2 cellular contexts compared by ENCODE assay signal in the genomic region with DNA sequence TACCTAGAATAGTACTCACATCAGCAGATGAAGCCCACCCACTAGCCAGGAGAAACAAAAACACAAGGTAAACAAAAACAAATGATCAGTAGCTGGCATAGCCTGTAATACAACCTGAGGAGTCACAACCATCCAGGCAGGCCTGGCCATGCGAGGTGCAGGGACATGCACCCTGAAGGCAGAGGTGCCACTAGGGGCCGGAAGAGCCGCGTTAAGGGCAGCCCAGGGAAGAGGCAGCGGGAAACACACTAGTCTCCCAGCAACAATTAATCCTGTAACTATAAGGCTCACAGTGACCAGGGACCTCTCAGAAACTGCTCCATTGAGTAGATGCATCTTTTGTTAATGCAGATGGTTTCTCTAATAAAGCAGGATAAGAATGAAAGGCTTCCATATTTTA.
TF ChIP-seq lines count a peak whose summit lies in the region.

No MANE protein-coding gene starts in this region.

TF ChIP-seq in WTC11, 78 proteins besides CTCF, POLR2A, EP300 and RAD21 (continued from another document):
- TF ChIP-seq NFATC4 (CRISPR knock-in tag; IDR thresholded peaks at IDR 0.05) = 0 out of 2 replicates have a peak, but pooled peaks have one; percentile 38
- TF ChIP-seq, protein P1, sequence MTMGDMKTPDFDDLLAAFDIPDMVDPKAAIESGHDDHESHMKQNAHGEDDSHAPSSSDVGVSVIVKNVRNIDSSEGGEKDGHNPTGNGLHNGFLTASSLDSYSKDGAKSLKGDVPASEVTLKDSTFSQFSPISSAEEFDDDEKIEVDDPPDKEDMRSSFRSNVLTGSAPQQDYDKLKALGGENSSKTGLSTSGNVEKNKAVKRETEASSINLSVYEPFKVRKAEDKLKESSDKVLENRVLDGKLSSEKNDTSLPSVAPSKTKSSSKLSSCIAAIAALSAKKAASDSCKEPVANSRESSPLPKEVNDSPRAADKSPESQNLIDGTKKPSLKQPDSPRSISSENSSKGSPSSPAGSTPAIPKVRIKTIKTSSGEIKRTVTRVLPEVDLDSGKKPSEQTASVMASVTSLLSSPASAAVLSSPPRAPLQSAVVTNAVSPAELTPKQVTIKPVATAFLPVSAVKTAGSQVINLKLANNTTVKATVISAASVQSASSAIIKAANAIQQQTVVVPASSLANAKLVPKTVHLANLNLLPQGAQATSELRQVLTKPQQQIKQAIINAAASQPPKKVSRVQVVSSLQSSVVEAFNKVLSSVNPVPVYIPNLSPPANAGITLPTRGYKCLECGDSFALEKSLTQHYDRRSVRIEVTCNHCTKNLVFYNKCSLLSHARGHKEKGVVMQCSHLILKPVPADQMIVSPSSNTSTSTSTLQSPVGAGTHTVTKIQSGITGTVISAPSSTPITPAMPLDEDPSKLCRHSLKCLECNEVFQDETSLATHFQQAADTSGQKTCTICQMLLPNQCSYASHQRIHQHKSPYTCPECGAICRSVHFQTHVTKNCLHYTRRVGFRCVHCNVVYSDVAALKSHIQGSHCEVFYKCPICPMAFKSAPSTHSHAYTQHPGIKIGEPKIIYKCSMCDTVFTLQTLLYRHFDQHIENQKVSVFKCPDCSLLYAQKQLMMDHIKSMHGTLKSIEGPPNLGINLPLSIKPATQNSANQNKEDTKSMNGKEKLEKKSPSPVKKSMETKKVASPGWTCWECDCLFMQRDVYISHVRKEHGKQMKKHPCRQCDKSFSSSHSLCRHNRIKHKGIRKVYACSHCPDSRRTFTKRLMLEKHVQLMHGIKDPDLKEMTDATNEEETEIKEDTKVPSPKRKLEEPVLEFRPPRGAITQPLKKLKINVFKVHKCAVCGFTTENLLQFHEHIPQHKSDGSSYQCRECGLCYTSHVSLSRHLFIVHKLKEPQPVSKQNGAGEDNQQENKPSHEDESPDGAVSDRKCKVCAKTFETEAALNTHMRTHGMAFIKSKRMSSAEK (CRISPR knock-in tag; IDR thresholded peaks at IDR 0.05; ENCODE audit: borderline replicate concordance) = peak; percentile 20; the same call in 1 of the 2 replicates
- TF ChIP-seq ERG (CRISPR knock-in tag; IDR thresholded peaks at IDR 0.05) = 0 out of 2 replicates have a peak, but pooled peaks have one; percentile 67

TF ChIP-seq in HepG2, 621 proteins besides CTCF, POLR2A, EP300 and RAD21 (continued from another document):
- no peak for TF ChIP-seq SMARCC2 (IDR thresholded peaks at IDR 0.05)
